ENCODE assay signal across 8 cellular contexts in the genomic region with DNA sequence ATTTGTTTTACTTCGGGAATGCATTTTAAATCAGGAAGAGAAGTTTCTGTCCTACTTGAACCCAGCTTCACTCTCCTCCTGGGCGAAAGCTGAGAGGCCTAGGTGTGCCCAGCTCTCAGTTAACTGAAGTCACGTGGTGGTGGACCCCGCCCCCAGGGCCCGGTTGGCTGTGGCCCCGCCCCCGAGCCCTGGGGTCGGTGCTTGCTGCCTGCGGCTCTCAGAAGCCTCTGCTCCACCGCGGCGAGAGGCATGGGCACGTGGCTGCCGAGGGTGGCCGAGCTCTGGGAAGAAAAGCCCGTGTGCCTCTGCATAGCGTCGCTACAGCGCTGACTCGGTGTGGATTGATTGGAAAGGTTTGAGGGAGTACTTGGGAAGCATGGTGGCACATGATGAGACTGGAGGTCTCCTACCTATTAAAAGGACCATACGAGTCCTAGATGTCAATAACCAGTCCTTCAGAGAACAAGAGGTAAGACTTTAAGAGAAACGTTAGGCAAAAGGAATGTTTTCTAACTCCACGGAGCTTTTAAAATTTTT. TPM values are rescaled to one million over a fixed set of nuclear protein-coding genes. Genes with fewer than 3 reads are reported as not detected.
DNase-seq lines count a peak whose midpoint lies in the region; ATAC-seq and TF ChIP-seq lines count a peak whose summit lies in the region.

No MANE protein-coding gene starts in this region.

- TF ChIP-seq POLR2A in Raji (IDR thresholded peaks at IDR 0.05; ENCODE audit: insufficient read depth, low read depth, low read length), result peak; percentile 92
- peak; percentile 86 for TF ChIP-seq POLR2A in ovary (IDR thresholded peaks at IDR 0.05)

- H3K4me1 ChIP-seq in ovary (ENCODE audit: insufficient read depth), result peaks cover 3% of the 10 kb centered on the region
- peaks cover 14 to 39% of the 10 kb centered on the region in 2 donors for H3K4me1 ChIP-seq in thoracic aorta (ENCODE audit: control insufficient read depth in 1 of 2, low read depth in 2 of 2)

- H3K27ac ChIP-seq in HL-60 (replicated peaks), result peak overlapping the region; percentile 43
- H3K27ac ChIP-seq in ovary, result peak overlapping the region in 1 of 2 donors; percentile 51
- peak overlapping the region; percentile 69 to 71 for H3K27ac ChIP-seq in thoracic aorta
- H3K27ac ChIP-seq in WERI-Rb-1, result no peak overlapping the region

- H3K36me3 ChIP-seq in ovary (no peaks in the 10 kb centered on the region), thoracic aorta (no peaks in the 10 kb centered on the region), WERI-Rb-1 (no peaks in the 10 kb centered on the region)

- WGBS in ovary, 3 donors, result 1 to 2% (median 2%) methylated on average over 23 of the region's 23 CpGs

- no peak for TF ChIP-seq EP300 in ovary (IDR thresholded peaks at IDR 0.05)

- no peak for TF ChIP-seq CTCF in HL-60 (IDR thresholded peaks at IDR 0.05; ENCODE audit: insufficient read depth, low read length)
- no peak for TF ChIP-seq CTCF in ovary (IDR thresholded peaks at IDR 0.05)
- TF ChIP-seq CTCF in thoracic aorta (IDR thresholded peaks at IDR 0.05), result no peak
- TF ChIP-seq CTCF in WERI-Rb-1 (IDR thresholded peaks at IDR 0.05; ENCODE audit: low read depth, low read length), result no peak

- H3K4me3 ChIP-seq in HL-60 (replicated peaks; ENCODE audit: insufficient read depth, low read length) (peak overlapping the region; percentile 25), ovary (peak overlapping the region; percentile 49), thoracic aorta (peak overlapping the region; percentile 90), WERI-Rb-1 (ENCODE audit: low read depth, low read length) (no peak overlapping the region)

- peaks cover 0 to 11% of the 10 kb centered on the region in 2 donors for H3K36me3 Mint-ChIP-seq in activated naive CD4-positive, alpha-beta T cell treated with anti-CD3 and anti-CD28 coated beads, Interleukin-2, amount 50 U/mL, for 72 hours

- no peaks in the 10 kb centered on the region for H3K9me3 ChIP-seq in ovary
- H3K9me3 ChIP-seq in thoracic aorta, result no peaks in the 10 kb centered on the region
- H3K9me3 ChIP-seq in WERI-Rb-1 (ENCODE audit: severe bottlenecking), result no peaks in the 10 kb centered on the region

- DNase-seq in HL-60 (ENCODE audit: low read depth in 1 of 2, low spot score in 1 of 2) (peak; percentile 38 to 77), Right ventricle myocardium inferior (ENCODE audit: missing footprints) (peak; percentile 95), ovary (peak; percentile 95 to 98 (median 96)), thoracic aorta (ENCODE audit: low spot score) (peak; percentile 73), WERI-Rb-1 (no peak)
- DNase-seq in activated naive CD4-positive, alpha-beta T cell treated with anti-CD3 and anti-CD28 coated beads, Interleukin-2, amount 50 U/mL, for 72 hours (ENCODE audit: low spot score in 2 of 2), result peak; percentile 77 to 82

- intact Hi-C loops in Right ventricle myocardium inferior (cut with DNase I), result loop anchor here (5.0 kb wide), 1 partner anchor 101 kb away; no protein-coding TSS in a partner anchor
- intact Hi-C loops in ovary (cut with DNase I), result loop anchor here in 3 of 4 donors (5.0 to 10.0 kb wide), 2 partner anchors 176 to 428 kb away; no protein-coding TSS in a partner anchor

- H3K9me3 Mint-ChIP-seq in activated naive CD4-positive, alpha-beta T cell treated with anti-CD3 and anti-CD28 coated beads, Interleukin-2, amount 50 U/mL, for 72 hours, result no peaks in the 10 kb centered on the region

- H3K27me3 ChIP-seq in HL-60 (ENCODE audit: insufficient read depth, poor library complexity, severe bottlenecking) (no peaks in the 10 kb centered on the region), ovary (no peaks in the 10 kb centered on the region), thoracic aorta (replicated peaks; ENCODE audit: insufficient read depth) (no peaks in the 10 kb centered on the region), WERI-Rb-1 (ENCODE audit: insufficient read depth, low read depth, severe bottlenecking) (no peaks in the 10 kb centered on the region)

- peak; percentile 66 for ATAC-seq in GM18498 (IDR thresholded peaks at IDR 0.05; ENCODE audit: unreplicated experiment)
- peak; percentile 64 to 66 for ATAC-seq in activated naive CD4-positive, alpha-beta T cell treated with anti-CD3 and anti-CD28 coated beads, Interleukin-2, amount 50 U/mL, for 72 hours
- ATAC-seq in Right ventricle myocardium inferior, result peak; percentile 96
- peak; percentile 71 for ATAC-seq in thoracic aorta (ENCODE audit: insufficient number of reproducible peaks, low FRiP score, low read depth)

- peak overlapping the region in 1 of 2 donors; percentile 76 for H3K27ac Mint-ChIP-seq in activated naive CD4-positive, alpha-beta T cell treated with anti-CD3 and anti-CD28 coated beads, Interleukin-2, amount 50 U/mL, for 72 hours

RNA-seq across cellular contexts. Expression of a gene that starts 34.1 kb away (rescaled TPM):
- 10 to 100 TPM; 19.5 to 33.4 TPM for total RNA-seq in activated naive CD4-positive, alpha-beta T cell treated with anti-CD3 and anti-CD28 coated beads, Interleukin-2, amount 50 U/mL, for 72 hours
- 16.2 TPM for total RNA-seq in Right ventricle myocardium inferior
- 10 to 100 TPM; 31.0 to 79.2 (median 60.4) TPM for total RNA-seq in ovary
- 10 to 100 TPM; 40.1 to 51.0 TPM for polyA plus RNA-seq in ovary
- 100 to 1,000 TPM; 117 to 232 TPM for total RNA-seq in thoracic aorta

RNA-seq across cellular contexts. Expression of a gene that starts 41.8 kb away (rescaled TPM):
- total RNA-seq in activated naive CD4-positive, alpha-beta T cell treated with anti-CD3 and anti-CD28 coated beads, Interleukin-2, amount 50 U/mL, for 72 hours, result not detected
- not detected for total RNA-seq in Right ventricle myocardium inferior
- total RNA-seq in ovary, result under 1 TPM in 3 of 7 donors, not detected in 4; 0.15 to 0.34 (median 0.15) TPM
- polyA plus RNA-seq in ovary, result not detected
- total RNA-seq in thoracic aorta, result not detected

RNA-seq across cellular contexts. Expression of a gene that starts 52.9 kb away (rescaled TPM):
- not detected for total RNA-seq in activated naive CD4-positive, alpha-beta T cell treated with anti-CD3 and anti-CD28 coated beads, Interleukin-2, amount 50 U/mL, for 72 hours
- not detected for total RNA-seq in Right ventricle myocardium inferior
- total RNA-seq in ovary, result 1 to 10 TPM in 1 of 7 donors, not detected in 6; 1.7 TPM
- not detected for polyA plus RNA-seq in ovary
- 1 to 10 TPM in 1 of 2 donors, not detected in 1; 3.7 TPM for total RNA-seq in thoracic aorta
